15 cellular contexts compared by ENCODE assay signal in the genomic region with DNA sequence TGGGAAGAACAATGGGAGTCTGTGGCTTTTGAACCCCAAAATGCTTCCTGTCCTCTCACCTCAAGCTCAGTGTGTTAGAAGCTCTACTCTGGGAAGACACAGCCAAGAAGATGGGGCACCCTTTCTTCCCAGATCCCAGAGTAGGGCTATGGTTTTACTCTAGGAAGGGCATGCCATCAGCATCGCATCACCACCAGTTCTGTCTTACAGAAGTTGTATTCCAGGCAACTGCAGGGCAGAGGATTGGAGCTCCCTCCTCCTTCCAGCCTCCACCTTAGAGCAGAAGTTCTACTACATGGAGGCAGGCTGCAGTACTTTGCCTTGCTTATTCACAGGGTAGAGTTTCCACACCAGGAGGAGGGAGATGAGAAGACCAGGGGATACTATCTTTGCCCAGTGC. TPM values are rescaled to one million over a fixed set of nuclear protein-coding genes. Genes with fewer than 3 reads are reported as not detected.
DNase-seq lines count a peak whose midpoint lies in the region; ATAC-seq and TF ChIP-seq lines count a peak whose summit lies in the region.
"Had no signal": no experiment of that assay in that cellular context is flagged by ENCODE, and none has a peak within 500 bp of the region (broad histone marks: within the 10 kb centered on the region; RNA-seq: fewer than 3 reads in every experiment).

No MANE protein-coding gene starts in this region.

- H3K36me3 ChIP-seq in HEK293 (ENCODE audit: control insufficient read depth in 2 of 2, insufficient read depth in 1 of 2, low read length in 2 of 2) = no peaks in the 10 kb centered on the region
- no peaks in the 10 kb centered on the region for H3K36me3 ChIP-seq in MG63
- no peaks in the 10 kb centered on the region for H3K36me3 ChIP-seq in heart left ventricle
- H3K36me3 ChIP-seq: BLaER1, HAP-1 had no signal

- H3K27ac ChIP-seq in HEK293 (ENCODE audit: extremely low read depth, low read depth, low read length) (no peak overlapping the region), heart left ventricle (no peak overlapping the region)
- H3K27ac ChIP-seq: BLaER1 had no signal

- CTCF ChIA-PET in HEK293 (lab: Yijun Ruan, JAX) = interaction anchor here (0.8 kb wide), 1 partner anchor 49 kb away, joined by 3 read pairs; no protein-coding TSS in a partner anchor

- 89 to 100% (median 100%) methylated on average over 1 of the region's 1 CpG; no CpG with 5 or more reads in 1 of the 4 donors for WGBS in heart left ventricle, 4 donors

- H3K9me3 ChIP-seq in HEK293 (ENCODE audit: control insufficient read depth, insufficient read depth, low read depth, low read length) (no peaks in the 10 kb centered on the region), MG63 (no peaks in the 10 kb centered on the region), heart left ventricle (no peaks in the 10 kb centered on the region)
- H3K9me3 ChIP-seq: BLaER1, HAP-1 had no signal

- H3K27me3 ChIP-seq in MG63 (no peaks in the 10 kb centered on the region), heart left ventricle (peaks cover 0 to 15% (median 0%) of the 10 kb centered on the region in 9 donors)
- H3K27me3 ChIP-seq: BLaER1 had no signal

- ATAC-seq in heart left ventricle = no peak
- ATAC-seq: GM12878, HepG2 had no signal

- H3K4me1 ChIP-seq in HEK293 (ENCODE audit: control insufficient read depth, insufficient read depth, low read length) = no peaks in the 10 kb centered on the region
- no peaks in the 10 kb centered on the region for H3K4me1 ChIP-seq in heart left ventricle
- H3K4me1 ChIP-seq: BLaER1 had no signal

- TF ChIP-seq CTCF in HEK293 (tag by site-specific recombination; IDR thresholded peaks at IDR 0.05) (no peak), heart left ventricle (IDR thresholded peaks at IDR 0.05) (no peak)

- intact Hi-C loops in heart left ventricle (cut with DNase I) = no loop called here

- POLR2A ChIA-PET in HEK293 (lab: Yijun Ruan, JAX) = interaction anchor here (0.8 kb wide), 1 partner anchor 12 kb away, joined by 3 read pairs; no protein-coding TSS in a partner anchor

- DNase-seq in MG63 (peak; percentile 7), islet precursor cell (peak; percentile 70), heart left ventricle (no peak), AG08396 (ENCODE audit: low spot score) (no peak)
- no peak for DNase-seq in activated CD4-positive, alpha-beta T cell treated with anti-CD3 and anti-CD28 coated beads for 48 hours
- DNase-seq: ACHN; CD4-positive, alpha-beta memory T cell; DMS153; DMS79; KG1 had no signal

- no peak for TF ChIP-seq POLR2A in heart left ventricle (IDR thresholded peaks at IDR 0.05)

- H3K4me3 ChIP-seq in HEK293 (ENCODE audit: low read depth, low read length) (no peak overlapping the region), MG63 (no peak overlapping the region), heart left ventricle (no peak overlapping the region)
- H3K4me3 ChIP-seq: BLaER1, GM12878, HAP-1 had no signal

TF ChIP-seq in HEK293, 187 proteins besides CTCF, POLR2A, EP300 and RAD21:
- TF ChIP-seq, protein P1, sequence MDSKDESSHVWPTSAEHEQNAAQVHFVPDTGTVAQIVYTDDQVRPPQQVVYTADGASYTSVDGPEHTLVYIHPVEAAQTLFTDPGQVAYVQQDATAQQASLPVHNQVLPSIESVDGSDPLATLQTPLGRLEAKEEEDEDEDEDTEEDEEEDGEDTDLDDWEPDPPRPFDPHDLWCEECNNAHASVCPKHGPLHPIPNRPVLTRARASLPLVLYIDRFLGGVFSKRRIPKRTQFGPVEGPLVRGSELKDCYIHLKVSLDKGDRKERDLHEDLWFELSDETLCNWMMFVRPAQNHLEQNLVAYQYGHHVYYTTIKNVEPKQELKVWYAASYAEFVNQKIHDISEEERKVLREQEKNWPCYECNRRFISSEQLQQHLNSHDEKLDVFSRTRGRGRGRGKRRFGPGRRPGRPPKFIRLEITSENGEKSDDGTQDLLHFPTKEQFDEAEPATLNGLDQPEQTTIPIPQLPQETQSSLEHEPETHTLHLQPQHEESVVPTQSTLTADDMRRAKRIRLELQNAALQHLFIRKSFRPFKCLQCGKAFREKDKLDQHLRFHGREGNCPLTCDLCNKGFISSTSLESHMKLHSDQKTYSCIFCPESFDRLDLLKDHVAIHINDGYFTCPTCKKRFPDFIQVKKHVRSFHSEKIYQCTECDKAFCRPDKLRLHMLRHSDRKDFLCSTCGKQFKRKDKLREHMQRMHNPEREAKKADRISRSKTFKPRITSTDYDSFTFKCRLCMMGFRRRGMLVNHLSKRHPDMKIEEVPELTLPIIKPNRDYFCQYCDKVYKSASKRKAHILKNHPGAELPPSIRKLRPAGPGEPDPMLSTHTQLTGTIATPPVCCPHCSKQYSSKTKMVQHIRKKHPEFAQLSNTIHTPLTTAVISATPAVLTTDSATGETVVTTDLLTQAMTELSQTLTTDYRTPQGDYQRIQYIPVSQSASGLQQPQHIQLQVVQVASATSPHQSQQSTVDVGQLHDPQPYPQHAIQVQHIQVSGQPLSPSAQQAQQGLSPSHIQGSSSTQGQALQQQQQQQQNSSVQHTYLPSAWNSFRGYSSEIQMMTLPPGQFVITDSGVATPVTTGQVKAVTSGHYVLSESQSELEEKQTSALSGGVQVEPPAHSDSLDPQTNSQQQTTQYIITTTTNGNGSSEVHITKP (tag by site-specific recombination; IDR thresholded peaks at IDR 0.05) = 0 out of 2 replicates have a peak, but pooled peaks have one; percentile 14
- no peak for TF ChIP-seq ZNF174 (tag by site-specific recombination; IDR thresholded peaks at IDR 0.05)

RNA-seq across cellular contexts. Expression of gene ZFX, which starts 18.1 kb away (rescaled TPM):
- total RNA-seq in MG63 (2014; rRNA removed; shearing (Covaris generic); ENCODE audit: low replicate concordance) = 5.9 and 9.5 TPM in 2 replicates
- 10 to 100 TPM; 29.5 to 70.5 (median 44.8) TPM for total RNA-seq in heart left ventricle
- 1 to 10 TPM; 6.4 to 6.9 TPM for polyA plus RNA-seq in heart left ventricle

Comparison
In these comparisons a context has a peak if more than half of its experiments do, and no peak if none do; other contexts are left out.
1. DNase-seq: peak in MG63 (single experiment) and islet precursor cell (single experiment); none in activated CD4-positive, alpha-beta T cell treated with anti-CD3 and anti-CD28 coated beads for 48 hours (single experiment), heart left ventricle (0 of 5) and AG08396 (single experiment).